ENCODE assay signal across 25 cellular contexts in the genomic region with DNA sequence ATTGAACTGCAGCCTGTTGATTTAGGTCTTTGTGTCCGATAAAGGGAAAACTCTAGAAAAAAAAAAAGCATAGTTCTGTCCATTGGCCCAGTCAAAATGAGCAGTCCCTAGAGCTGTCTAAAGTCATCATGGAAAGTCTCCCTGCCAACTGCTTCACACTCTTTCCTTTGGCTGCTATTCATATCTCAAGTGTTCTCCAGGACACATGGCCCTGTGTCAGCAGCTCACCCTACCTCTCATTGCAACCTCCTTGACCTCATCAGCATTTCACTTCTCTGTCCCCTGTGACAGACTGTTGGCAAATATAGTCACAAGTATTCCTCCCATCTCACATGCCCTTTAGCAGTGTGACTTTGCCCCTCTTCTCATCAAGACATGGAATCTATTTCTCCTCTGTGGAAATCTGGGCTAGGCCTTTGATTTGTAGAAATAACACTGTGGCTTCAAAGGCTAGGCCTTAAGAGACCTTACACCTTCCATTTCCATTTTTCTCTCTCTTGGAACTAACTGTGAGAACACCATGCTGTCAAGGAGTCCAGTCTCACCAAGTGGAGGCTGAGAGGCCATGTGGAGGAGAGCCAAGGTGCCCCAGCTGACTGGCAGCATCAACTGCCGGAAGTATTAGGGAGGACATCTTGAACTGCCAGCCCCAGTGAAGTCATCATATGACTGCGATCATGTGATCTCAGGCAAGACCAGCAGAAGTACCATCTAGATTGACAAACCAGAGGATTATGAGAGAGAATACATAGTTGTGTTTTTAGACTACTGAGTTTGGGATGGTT.
DNase-seq lines count a peak whose midpoint lies in the region; ATAC-seq, FAIRE-seq and TF ChIP-seq lines count a peak whose summit lies in the region.
"Had no signal": no experiment of that assay in that cellular context is flagged by ENCODE, and none has a peak within 500 bp of the region (broad histone marks: within the 10 kb centered on the region; RNA-seq: fewer than 3 reads in every experiment).

No MANE protein-coding gene starts in this region.

- ATAC-seq in left ventricle myocardium superior (peak; percentile 98), psoas muscle (peak; percentile 51 to 91 (median 73)), HG03354 (IDR thresholded peaks at IDR 0.05; ENCODE audit: poor library complexity, severe bottlenecking, unreplicated experiment) (no peak), GM19351 (IDR thresholded peaks at IDR 0.05; ENCODE audit: unreplicated experiment) (no peak), HG02884 (IDR thresholded peaks at IDR 0.05; ENCODE audit: unreplicated experiment) (no peak)
- ATAC-seq: HepG2, PC-3 had no signal

- intact Hi-C loops in left ventricle myocardium superior (cut with micrococcal nuclease) (no loop called here), psoas muscle (cut with DNase I) (no loop called here)

- no peaks in the 10 kb centered on the region for H3K27me3 Mint-ChIP-seq in endothelial cell (ENCODE audit: unreplicated experiment)
- H3K27me3 Mint-ChIP-seq: CD4-positive, CD25-positive, alpha-beta regulatory T cell had no signal

- peak overlapping the region; percentile 14 for H3K4me3 Mint-ChIP-seq in endothelial cell (ENCODE audit: unreplicated experiment)
- H3K4me3 Mint-ChIP-seq: CD4-positive, CD25-positive, alpha-beta regulatory T cell had no signal

- DNase-seq in HTR-8/SVneo (ENCODE audit: insufficient read length, low spot score) (no peak), endothelial cell (ENCODE audit: low spot score) (no peak), left ventricle myocardium superior (peak; percentile 31), psoas muscle (no peak), germinal center (ENCODE audit: low spot score) (no peak)
- DNase-seq: BE2C; CD4-positive, CD25-positive, alpha-beta regulatory T cell; COR-L47; DMS153; GDM1; GM23248; HCEC 1CT; KG1; NCI-H1417 treated with DMSO at 0.1 percent for 48 hours; NCI-H187 treated with DMSO at 0.1 percent for 48 hours; NCI-H226; NCI-H524; NCI-H82; PC-3; RPMI8226 had no signal

- TF ChIP-seq CTCF in endothelial cell (IDR thresholded peaks at IDR 0.05; ENCODE audit: unreplicated experiment) (no peak), psoas muscle (IDR thresholded peaks at IDR 0.05) (no peak)

- no peak overlapping the region for H3K4me3 ChIP-seq in psoas muscle
- H3K4me3 ChIP-seq: GM23248 had no signal

- H3K9me3 ChIP-seq in psoas muscle, result no peaks in the 10 kb centered on the region
- H3K9me3 ChIP-seq: BE2C had no signal

- FAIRE-seq in HTR-8/SVneo (lab: Jason Lieb, UNC), result peak; percentile 76
- FAIRE-seq: A204.1, HepG2 had no signal

- H3K27ac Mint-ChIP-seq in endothelial cell (ENCODE audit: unreplicated experiment), result no peak overlapping the region
- H3K27ac Mint-ChIP-seq: CD4-positive, CD25-positive, alpha-beta regulatory T cell had no signal

- H3K36me3 ChIP-seq in psoas muscle (ENCODE audit: insufficient read depth in 1 of 2, low read depth in 1 of 2), result no peaks in the 10 kb centered on the region
- H3K36me3 ChIP-seq: BE2C had no signal

- peaks cover 6% of the 10 kb centered on the region for H3K36me3 Mint-ChIP-seq in endothelial cell (ENCODE audit: low read depth, unreplicated experiment)
- H3K36me3 Mint-ChIP-seq: CD4-positive, CD25-positive, alpha-beta regulatory T cell had no signal

- no peaks in the 10 kb centered on the region for H3K27me3 ChIP-seq in psoas muscle (ENCODE audit: insufficient read depth in 3 of 3, low read length in 2 of 3)
- H3K27me3 ChIP-seq: BE2C had no signal

- H3K4me1 Mint-ChIP-seq in endothelial cell (ENCODE audit: unreplicated experiment), result peaks cover 7% of the 10 kb centered on the region
- H3K4me1 Mint-ChIP-seq: CD4-positive, CD25-positive, alpha-beta regulatory T cell had no signal

- H3K4me1 ChIP-seq in psoas muscle, result peaks cover 11% of the 10 kb centered on the region
- H3K4me1 ChIP-seq: BE2C had no signal

- H3K27ac ChIP-seq in psoas muscle, result peak overlapping the region; percentile 3
- H3K27ac ChIP-seq: GM23248 had no signal

- H3K9me3 Mint-ChIP-seq in endothelial cell (ENCODE audit: unreplicated experiment), result no peaks in the 10 kb centered on the region

- WGBS in psoas muscle, 3 donors, result 49 to 63% (median 58%) methylated on average over 3 of the region's 3 CpGs

Comparison
In these comparisons a context has a peak if more than half of its experiments do, and no peak if none do; other contexts are left out.
1. ATAC-seq: peak in left ventricle myocardium superior (single experiment) and psoas muscle (4 of 4); none in HG03354 (single experiment), GM19351 (single experiment) and HG02884 (single experiment).